Comparison of ENCODE assay signal across 9 cellular contexts in the genomic region with DNA sequence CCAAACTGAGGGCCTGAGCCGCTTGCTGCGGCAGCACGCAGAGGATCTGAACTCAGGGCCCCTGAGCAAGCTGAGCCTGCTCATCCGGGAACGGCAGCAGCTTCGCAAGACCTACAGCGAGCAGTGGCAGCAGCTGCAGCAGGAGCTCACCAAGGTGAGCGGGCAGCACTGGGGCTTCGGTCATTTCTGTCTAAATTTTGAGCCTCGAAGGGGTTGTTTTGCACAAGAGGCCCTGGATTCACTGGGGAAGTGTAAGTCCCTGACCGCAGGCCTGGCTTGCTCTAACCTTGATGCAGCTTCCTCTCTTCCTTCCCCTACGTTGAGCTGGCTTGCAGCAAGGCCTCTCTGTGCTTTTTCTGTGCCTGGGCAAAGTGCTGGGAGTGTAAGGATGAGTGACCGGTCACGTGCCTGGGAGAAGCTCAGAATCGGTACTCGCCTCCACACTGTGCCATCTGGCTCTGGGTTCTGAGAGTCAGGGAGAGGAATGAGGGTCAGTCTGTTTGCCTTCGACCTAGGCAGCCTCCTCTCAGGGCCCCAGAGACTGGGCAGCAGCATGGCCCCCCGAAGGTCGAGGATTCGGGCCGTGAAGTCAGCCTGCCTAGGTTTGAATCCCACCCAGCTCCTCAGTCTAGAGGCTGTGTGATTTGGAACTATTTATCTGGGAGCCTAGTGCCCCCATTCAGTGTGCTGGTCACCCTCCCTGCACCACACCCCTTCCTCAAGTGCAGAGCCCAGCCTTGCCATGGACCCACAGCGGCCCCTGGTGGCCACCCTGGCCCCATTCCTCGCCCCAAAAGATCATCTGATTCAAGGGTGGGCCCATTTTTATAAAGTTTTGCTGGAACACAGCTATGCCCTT. TPM values are rescaled to one million over a fixed set of nuclear protein-coding genes. Genes with fewer than 3 reads are reported as not detected.
DNase-seq lines count a peak whose midpoint lies in the region; ATAC-seq and TF ChIP-seq lines count a peak whose summit lies in the region.
"Had no signal": no experiment of that assay in that cellular context is flagged by ENCODE, and none has a peak within 500 bp of the region (broad histone marks: within the 10 kb centered on the region; RNA-seq: fewer than 3 reads in every experiment).

No MANE protein-coding gene starts in this region.

- H3K36me3 Mint-ChIP-seq in Calu3 (ENCODE audit: insufficient read depth, unreplicated experiment) (peaks cover 10% of the 10 kb centered on the region), memory B cell (peaks cover 3% of the 10 kb centered on the region)
- H3K36me3 Mint-ChIP-seq in activated CD4-positive, alpha-beta memory T cell treated with anti-CD3 and anti-CD28 coated beads, Interleukin-2, amount 10 ng/mL, durations not matched to agents 7 days and 5 days (ENCODE audit: low read depth): peaks cover 42% of the 10 kb centered on the region
- H3K36me3 Mint-ChIP-seq: activated naive CD8-positive, alpha-beta T cell had no signal

- H3K4me1 Mint-ChIP-seq in Calu3 (ENCODE audit: low read depth, unreplicated experiment) (no peaks in the 10 kb centered on the region), memory B cell (peaks cover 18% of the 10 kb centered on the region)
- peaks cover 58% of the 10 kb centered on the region for H3K4me1 Mint-ChIP-seq in activated CD4-positive, alpha-beta memory T cell treated with anti-CD3 and anti-CD28 coated beads, Interleukin-2, amount 10 ng/mL, durations not matched to agents 7 days and 5 days

- BruUV-seq in Calu3 (replicated peaks; lab: Mats Ljungman, UMichigan): no TSS peak

- H3K27ac Mint-ChIP-seq in Calu3 (ENCODE audit: unreplicated experiment) (no peak overlapping the region), memory B cell (peak overlapping the region; percentile 47)
- peak overlapping the region; percentile 78 for H3K27ac Mint-ChIP-seq in activated CD4-positive, alpha-beta memory T cell treated with anti-CD3 and anti-CD28 coated beads, Interleukin-2, amount 10 ng/mL, durations not matched to agents 7 days and 5 days
- H3K27ac Mint-ChIP-seq: activated naive CD8-positive, alpha-beta T cell had no signal

- intact Hi-C loops in Calu3 (cut with micrococcal nuclease; ENCODE audit: unreplicated experiment): loop anchor here (1.0 to 10.0 kb wide), 4 partner anchors 68 to 593 kb away; no protein-coding TSS in a partner anchor
- intact Hi-C loops in dorsolateral prefrontal cortex (cut with DNase I): loop anchor here (1.0 to 10.0 kb wide), 4 partner anchors 168 to 361 kb away; partner anchors contain the start of genes BLM (in 1 of the 2) and CRTC3 (in 1 of the 2)

- H3K27me3 ChIP-seq in dorsolateral prefrontal cortex: no peaks in the 10 kb centered on the region

- H3K27me3 Mint-ChIP-seq in Calu3 (ENCODE audit: unreplicated experiment): peaks cover 25% of the 10 kb centered on the region
- no peaks in the 10 kb centered on the region for H3K27me3 Mint-ChIP-seq in activated CD4-positive, alpha-beta memory T cell treated with anti-CD3 and anti-CD28 coated beads, Interleukin-2, amount 10 ng/mL, durations not matched to agents 7 days and 5 days
- no peaks in the 10 kb centered on the region for H3K27me3 Mint-ChIP-seq in memory B cell

- peak; percentile 79 for ATAC-seq in memory B cell (ENCODE audit: low read depth)
- ATAC-seq in HG03521 (IDR thresholded peaks at IDR 0.05; ENCODE audit: unreplicated experiment): no peak

- H3K27ac ChIP-seq in dorsolateral prefrontal cortex: peak overlapping the region in 55 of 59 donors; percentile 15 to 94 (median 86)

- peak; percentile 87 for DNase-seq in Calu3
- DNase-seq in H4 (ENCODE audit: low spot score): peak; percentile 43
- DNase-seq in NCI-H526 treated with DMSO at 0.1 percent for 48 hours (lab: John Stamatoyannopoulos, UW): peak; percentile 48
- peak; percentile 83 for DNase-seq in activated CD4-positive, alpha-beta memory T cell treated with anti-CD3 and anti-CD28 coated beads, Interleukin-2, amount 10 ng/mL, durations not matched to agents 7 days and 5 days
- peak in 8 of 10 donors; percentile 63 to 83 (median 76) for DNase-seq in dorsolateral prefrontal cortex
- peak; percentile 82 to 89 for DNase-seq in memory B cell (ENCODE audit: low spot score in 2 of 2)
- DNase-seq in stimulated activated CD8-positive, alpha-beta memory T cell treated with anti-CD3 and anti-CD28 coated beads, Interleukin-15, amount 100 ng/mL, for 24 hours (ENCODE audit: low read depth): peak; percentile 74

- H3K4me3 Mint-ChIP-seq in Calu3 (ENCODE audit: low read depth, unreplicated experiment): no peak overlapping the region
- H3K4me3 Mint-ChIP-seq in activated CD4-positive, alpha-beta memory T cell treated with anti-CD3 and anti-CD28 coated beads, Interleukin-2, amount 10 ng/mL, durations not matched to agents 7 days and 5 days: peak overlapping the region; percentile 41
- peak overlapping the region; percentile 72 for H3K4me3 Mint-ChIP-seq in memory B cell
- H3K4me3 Mint-ChIP-seq: activated naive CD8-positive, alpha-beta T cell had no signal

- H3K4me3 ChIP-seq in dorsolateral prefrontal cortex: peak overlapping the region in 44 of 59 donors; percentile 10 to 69 (median 51)

- TF ChIP-seq CTCF in Calu3 (IDR thresholded peaks at IDR 0.05; ENCODE audit: unreplicated experiment): peak; percentile 98
- peak; percentile 83 to 99 (median 97) for TF ChIP-seq CTCF in dorsolateral prefrontal cortex (IDR thresholded peaks at IDR 0.05 in 54 of 56, conservative IDR thresholded peaks at IDR 0.05 in 2 of 56; ENCODE audit: low read depth in 1 of 56, partially characterized antibody in 56 of 56)

- H3K9me3 Mint-ChIP-seq in Calu3 (ENCODE audit: low read depth, unreplicated experiment) (no peaks in the 10 kb centered on the region), memory B cell (no peaks in the 10 kb centered on the region)
- H3K9me3 Mint-ChIP-seq in activated CD4-positive, alpha-beta memory T cell treated with anti-CD3 and anti-CD28 coated beads, Interleukin-2, amount 10 ng/mL, durations not matched to agents 7 days and 5 days: no peaks in the 10 kb centered on the region

- POLR2A ChIA-PET in activated CD4-positive, alpha-beta memory T cell treated with anti-CD3 and anti-CD28 coated beads, Interleukin-2, amount 10 ng/mL, durations not matched to agents 7 days and 5 days (lab: Charles Lee): interaction anchor here (0.8 to 4.6 kb wide), 19 partner anchors 10 to 238 kb away, joined by 3 to 26 read pairs (median 8); partner anchors contain the start of genes BLM, HDDC3, MAN2A2 and UNC45A

- CTCF ChIA-PET in Calu3 (lab: Charles Lee): interaction anchor here (0.5 to 2.3 kb wide), 10 partner anchors 13 to 523 kb away, joined by 3 to 32 read pairs (median 4); partner anchors contain the start of genes BLM and HDDC3
- CTCF ChIA-PET in activated CD4-positive, alpha-beta memory T cell treated with anti-CD3 and anti-CD28 coated beads, Interleukin-2, amount 10 ng/mL, durations not matched to agents 7 days and 5 days (lab: Charles Lee): interaction anchor here (0.7 to 3.5 kb wide), 52 partner anchors 11 to 592 kb away, joined by 3 to 36 read pairs (median 4); partner anchors contain the start of genes BLM, FURIN, HDDC3 and MAN2A2

RNA-seq across cellular contexts. Expression of gene FES, which starts 1.4 kb away (rescaled TPM):
- total RNA-seq in Calu3 (2022) (1.6 and 1.7 TPM in 2 replicates), dorsolateral prefrontal cortex (10 to 100 TPM in 95 of 120 experiments, 1 to 10 TPM in 25; 5.3 to 39.5 (median 13.8) TPM)
- total RNA-seq in H4 (2014; rRNA removed; shearing (Covaris generic)): 0.43 and 0.88 TPM in 2 replicates
- total RNA-seq in activated CD4-positive, alpha-beta memory T cell treated with anti-CD3 and anti-CD28 coated beads, Interleukin-2, amount 10 ng/mL, durations not matched to agents 7 days and 5 days: 10 to 100 TPM; 31.2 to 32.4 TPM

RNA-seq across cellular contexts. Expression of gene FURIN, which starts 17.3 kb away (rescaled TPM):
- total RNA-seq in Calu3 (2022) (61.7 and 76.6 TPM in 2 replicates), dorsolateral prefrontal cortex (10 to 100 TPM; 28.0 to 73.1 (median 40.8) TPM)
- total RNA-seq in H4 (2014; rRNA removed; shearing (Covaris generic)): 8.1 and 16.9 TPM in 2 replicates
- 100 to 1,000 TPM; 550 to 553 TPM for total RNA-seq in activated CD4-positive, alpha-beta memory T cell treated with anti-CD3 and anti-CD28 coated beads, Interleukin-2, amount 10 ng/mL, durations not matched to agents 7 days and 5 days

RNA-seq across cellular contexts. Expression of gene MAN2A2, which starts 17.4 kb away (rescaled TPM):
- total RNA-seq in Calu3 (2022): 56.1 and 58.5 TPM in 2 replicates
- 3.9 and 10.0 TPM in 2 replicates for total RNA-seq in H4 (2014; rRNA removed; shearing (Covaris generic))
- 100 to 1,000 TPM; 132 to 133 TPM for total RNA-seq in activated CD4-positive, alpha-beta memory T cell treated with anti-CD3 and anti-CD28 coated beads, Interleukin-2, amount 10 ng/mL, durations not matched to agents 7 days and 5 days
- 100 to 1,000 TPM; 152 to 468 (median 226) TPM for total RNA-seq in dorsolateral prefrontal cortex

RNA-seq across cellular contexts. Expression of gene HDDC3, which starts 46.7 kb away (rescaled TPM):
- 25.1 and 26.7 TPM in 2 replicates for total RNA-seq in Calu3 (2022)
- total RNA-seq in H4 (2014; rRNA removed; shearing (Covaris generic)): 12.9 and 18.1 TPM in 2 replicates
- 10 to 100 TPM; 37.6 to 41.7 TPM for total RNA-seq in activated CD4-positive, alpha-beta memory T cell treated with anti-CD3 and anti-CD28 coated beads, Interleukin-2, amount 10 ng/mL, durations not matched to agents 7 days and 5 days
- 10 to 100 TPM in 119 of 120 experiments, 1 to 10 TPM in 1; 8.6 to 40.8 (median 20.2) TPM for total RNA-seq in dorsolateral prefrontal cortex

RNA-seq across cellular contexts. Expression of gene UNC45A, which starts 49.4 kb away (rescaled TPM):
- total RNA-seq in Calu3 (2022) (66.5 and 66.7 TPM in 2 replicates), dorsolateral prefrontal cortex (10 to 100 TPM; 35.1 to 68.4 (median 47.2) TPM)
- 34.6 and 35.2 TPM in 2 replicates for total RNA-seq in H4 (2014; rRNA removed; shearing (Covaris generic))
- total RNA-seq in activated CD4-positive, alpha-beta memory T cell treated with anti-CD3 and anti-CD28 coated beads, Interleukin-2, amount 10 ng/mL, durations not matched to agents 7 days and 5 days: 10 to 100 TPM; 71.3 to 75.2 TPM
